Comparison of ENCODE assay signal across 22 cellular contexts in genomic region chr2:143603035-143603616, GRCh38.
DNase-seq lines count a peak whose midpoint lies in the region; ATAC-seq and TF ChIP-seq lines count a peak whose summit lies in the region.
"Had no signal": no experiment of that assay in that cellular context is flagged by ENCODE, and none has a peak within 500 bp of the region (broad histone marks: within the 10 kb centered on the region; RNA-seq: fewer than 3 reads in every experiment).

No MANE protein-coding gene starts in this region.

- no CpG with 5 or more reads among the region's 5 CpGs for WGBS in neuronal stem cell (ENCODE audit: extremely low coverage in 2 of 2, insufficient read length in 2 of 2, insufficient replicate concordance in 1 of 2), 2 donors

- H4K8ac ChIP-seq in neuronal stem cell (ENCODE audit: low read depth, low read length), result no peak overlapping the region

- no peaks in the 10 kb centered on the region for H3K79me1 ChIP-seq in neuronal stem cell (ENCODE audit: low read depth, low read length)

- CTCF ChIA-PET in HEK293T (lab: Yijun Ruan, JAX), result no interaction called here

- H2AFZ ChIP-seq in neuronal stem cell (ENCODE audit: low read length), result peak overlapping the region; percentile 76
- H2AFZ ChIP-seq: PC-9 had no signal

- no peaks in the 10 kb centered on the region for H3K27me3 ChIP-seq in neuronal stem cell (ENCODE audit: control insufficient read depth in 3 of 3, insufficient read depth in 3 of 3, low read depth in 1 of 3, low read length in 3 of 3)
- no peaks in the 10 kb centered on the region for H3K27me3 ChIP-seq in upper lobe of right lung
- H3K27me3 ChIP-seq: dorsolateral prefrontal cortex, MG63, SJCRH30 had no signal

- no peak overlapping the region for H2BK5ac ChIP-seq in neuronal stem cell (ENCODE audit: low read length)

- H3K4ac ChIP-seq in neuronal stem cell (ENCODE audit: low read length), result no peak overlapping the region

- no peak overlapping the region for H2BK15ac ChIP-seq in neuronal stem cell (ENCODE audit: low read length)

- no peak for TF ChIP-seq CTCF in GM10266 (IDR thresholded peaks at IDR 0.05; ENCODE audit: control insufficient read depth, insufficient read depth, low read depth, missing control alignments)
- TF ChIP-seq CTCF in upper lobe of right lung (IDR thresholded peaks at IDR 0.05), result no peak

- H3K4me1 ChIP-seq in neuronal stem cell (ENCODE audit: control insufficient read depth in 2 of 2, insufficient read depth in 1 of 2, low read depth in 1 of 2, low read length in 2 of 2), result peaks cover 14 to 22% of the 10 kb centered on the region in 2 donors
- H3K4me1 ChIP-seq in upper lobe of right lung, result peaks cover 15% of the 10 kb centered on the region

- peak overlapping the region in 1 of 2 donors; percentile 31 for H3K4me3 ChIP-seq in neuronal stem cell (ENCODE audit: low read length in 2 of 2)
- H3K4me3 ChIP-seq in upper lobe of right lung, result no peak overlapping the region
- H3K4me3 ChIP-seq: K562, MG63, PC-9, SJCRH30, thoracic aorta had no signal

- DNase-seq in HEK293T (ENCODE audit: extremely low spot score) (no peak), NCI-H69 (lab: John Stamatoyannopoulos, UW) (peak; percentile 40), foreskin melanocyte (peak; percentile 79), neuronal stem cell (ENCODE audit: low spot score) (peak; percentile 8), GM10266 (ENCODE audit: extremely low spot score) (no peak), upper lobe of right lung (no peak)
- DNase-seq: activated CD4-positive, alpha-beta T cell treated with anti-CD3 and anti-CD28 coated beads for 36 hours; activated naive CD4-positive, alpha-beta T cell treated with anti-CD3 and anti-CD28 coated beads for 36 hours; activated T-cell treated with anti-CD3 and anti-CD28 coated beads, Interleukin-2, amount 50 U/mL, for 72 hours; central memory CD4-positive, alpha-beta T cell; dorsolateral prefrontal cortex; MG63; NCI-H1436 treated with DMSO at 0.1 percent for 48 hours; occipital lobe; PC-9; retina; SJCRH30; stimulated activated CD4-positive, alpha-beta T cell treated with anti-CD3 and anti-CD28 coated beads, Interleukin-2, amount 100 ng/mL, for 48 hours; stimulated activated naive CD4-positive, alpha-beta T cell treated with Interleukin-2 at 50 U/mL for 16 hours had no signal

- H2BK120ac ChIP-seq in neuronal stem cell (ENCODE audit: low read depth, low read length), result no peak overlapping the region

- H3K9ac ChIP-seq in neuronal stem cell (ENCODE audit: low read depth, low read length, poor library complexity), result no peak overlapping the region

- no peak overlapping the region for H2BK12ac ChIP-seq in neuronal stem cell (ENCODE audit: low read length)

- H2AK5ac ChIP-seq in neuronal stem cell (ENCODE audit: low read depth, low read length), result no peak overlapping the region

- no peaks in the 10 kb centered on the region for H3K9me3 ChIP-seq in neuronal stem cell (replicated peaks in 1 of 2; ENCODE audit: control insufficient read depth in 2 of 2, insufficient read depth in 1 of 2, low read depth in 1 of 2, low read length in 2 of 2)
- no peaks in the 10 kb centered on the region for H3K9me3 ChIP-seq in upper lobe of right lung
- H3K9me3 ChIP-seq: MG63, SJCRH30, thoracic aorta had no signal

- H3K18ac ChIP-seq in neuronal stem cell (ENCODE audit: low read length), result no peak overlapping the region

- no peak overlapping the region for H3K14ac ChIP-seq in neuronal stem cell (ENCODE audit: low read length)

- no peak for ATAC-seq in GM19455 (IDR thresholded peaks at IDR 0.05; ENCODE audit: unreplicated experiment)
- no peak for ATAC-seq in upper lobe of right lung
- ATAC-seq: activated CD4-positive, alpha-beta T cell treated with anti-CD3 and anti-CD28 coated beads for 36 hours; activated T-cell treated with anti-CD3 and anti-CD28 coated beads, Interleukin-2, amount 50 U/mL, for 72 hours; K562 had no signal

- POLR2A ChIA-PET in HEK293T (lab: Yijun Ruan, JAX), result no interaction called here

- H3K4me2 ChIP-seq in neuronal stem cell (ENCODE audit: insufficient read depth, low read length, poor library complexity, severe bottlenecking), result no peak overlapping the region
- H3K4me2 ChIP-seq: PC-9 had no signal

- peak overlapping the region; percentile 32 for H3K27ac ChIP-seq in neuronal stem cell (replicated peaks; ENCODE audit: low read length)
- no peak overlapping the region for H3K27ac ChIP-seq in upper lobe of right lung
- H3K27ac ChIP-seq: PC-9, SJCRH30, thoracic aorta had no signal

- H3K23ac ChIP-seq in neuronal stem cell (ENCODE audit: low read depth, low read length, poor library complexity), result no peak overlapping the region

- no peak overlapping the region for H4K91ac ChIP-seq in neuronal stem cell (ENCODE audit: low read depth, low read length, poor library complexity)

- H3K36me3 ChIP-seq in neuronal stem cell (replicated peaks in 1 of 2; ENCODE audit: control insufficient read depth in 2 of 2, insufficient read depth in 2 of 2, low read length in 2 of 2) (no peaks in the 10 kb centered on the region), upper lobe of right lung (no peaks in the 10 kb centered on the region)
- H3K36me3 ChIP-seq: MG63, SJCRH30, thoracic aorta had no signal

- intact Hi-C loops in upper lobe of right lung (cut with DNase I), result no loop called here

TF ChIP-seq in HEK293T, 16 proteins besides CTCF, POLR2A, EP300 and RAD21:
- TF ChIP-seq PKNOX1 (IDR thresholded peaks at IDR 0.05) (0 out of 2 replicates have a peak, but pooled peaks have one; percentile 23), CTBP1 (IDR thresholded peaks at IDR 0.05; ENCODE audit: borderline replicate concordance) (no peak), L3MBTL2 (conservative IDR thresholded peaks at IDR 0.05) (no peak), ARNT (IDR thresholded peaks at IDR 0.05) (no peak), TARDBP (IDR thresholded peaks at IDR 0.05) (no peak)
TF ChIP-seq in HEK293T: peak in this region for 1.

Comparison
In these comparisons a context has a peak if more than half of its experiments do, and no peak if none do; other contexts are left out.
1. DNase-seq: peak in NCI-H69 (single experiment), foreskin melanocyte (single experiment) and neuronal stem cell (single experiment); none in HEK293T (single experiment), GM10266 (single experiment) and upper lobe of right lung (single experiment).